8 cellular contexts compared by ENCODE assay signal in the genomic region with DNA sequence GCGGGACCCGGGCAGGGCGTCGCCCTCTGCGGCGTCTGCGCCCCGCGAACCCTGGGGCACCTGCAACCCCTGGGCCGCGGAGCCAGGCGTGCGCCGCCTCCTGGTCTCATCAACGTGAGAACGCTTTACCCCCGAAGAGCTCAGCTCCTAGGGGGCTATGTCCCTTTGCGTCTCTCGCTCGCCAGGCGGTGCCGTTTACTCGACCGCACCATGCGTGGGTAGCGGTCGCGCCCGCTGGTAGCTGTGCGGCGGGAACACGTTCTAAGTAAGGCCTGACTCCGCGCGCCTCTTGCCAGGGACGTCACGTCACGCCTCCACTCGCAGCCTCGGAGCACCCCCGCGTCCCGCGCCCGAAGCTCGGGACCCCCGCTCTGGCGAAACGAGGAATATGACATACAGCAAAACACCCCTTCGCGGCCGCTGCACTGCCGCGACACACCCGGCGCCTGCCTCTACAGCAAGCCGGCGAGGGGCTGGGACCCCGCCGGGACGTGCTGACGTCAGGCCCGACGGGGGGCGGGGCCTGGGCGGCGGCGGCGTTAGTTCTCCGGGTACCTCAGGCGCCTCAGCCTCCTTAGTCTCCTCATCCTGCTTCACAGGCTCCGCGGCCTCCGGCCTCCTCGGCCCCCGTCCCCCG. TPM values are rescaled to one million over a fixed set of nuclear protein-coding genes. Genes with fewer than 3 reads are reported as not detected.
DNase-seq lines count a peak whose midpoint lies in the region; ATAC-seq and TF ChIP-seq lines count a peak whose summit lies in the region.

A gene with protein sequence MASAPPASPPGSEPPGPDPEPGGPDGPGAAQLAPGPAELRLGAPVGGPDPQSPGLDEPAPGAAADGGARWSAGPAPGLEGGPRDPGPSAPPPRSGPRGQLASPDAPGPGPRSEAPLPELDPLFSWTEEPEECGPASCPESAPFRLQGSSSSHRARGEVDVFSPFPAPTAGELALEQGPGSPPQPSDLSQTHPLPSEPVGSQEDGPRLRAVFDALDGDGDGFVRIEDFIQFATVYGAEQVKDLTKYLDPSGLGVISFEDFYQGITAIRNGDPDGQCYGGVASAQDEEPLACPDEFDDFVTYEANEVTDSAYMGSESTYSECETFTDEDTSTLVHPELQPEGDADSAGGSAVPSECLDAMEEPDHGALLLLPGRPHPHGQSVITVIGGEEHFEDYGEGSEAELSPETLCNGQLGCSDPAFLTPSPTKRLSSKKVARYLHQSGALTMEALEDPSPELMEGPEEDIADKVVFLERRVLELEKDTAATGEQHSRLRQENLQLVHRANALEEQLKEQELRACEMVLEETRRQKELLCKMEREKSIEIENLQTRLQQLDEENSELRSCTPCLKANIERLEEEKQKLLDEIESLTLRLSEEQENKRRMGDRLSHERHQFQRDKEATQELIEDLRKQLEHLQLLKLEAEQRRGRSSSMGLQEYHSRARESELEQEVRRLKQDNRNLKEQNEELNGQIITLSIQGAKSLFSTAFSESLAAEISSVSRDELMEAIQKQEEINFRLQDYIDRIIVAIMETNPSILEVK (plus strand): TSS at position 568 of the 637 bp plus-strand sequence. CDS start 358 bp downstream, outside the sequence.

- H3K27me3 ChIP-seq in heart right ventricle (peaks cover 0 to 6% (median 0%) of the 10 kb centered on the region in 7 donors), prostate gland (replicated peaks; ENCODE audit: insufficient read depth) (no peaks in the 10 kb centered on the region)

- CTCF ChIA-PET in T-cell (lab: Charles Lee) = interaction anchor here in 1 of 2 donors (1.0 to 1.1 kb wide), 2 partner anchors 24 to 318 kb away, joined by 4 to 5 read pairs; partner anchors contain the start of gene DECR2

- 0 to 1% (median 0%) methylated on average over 74 to 75 of the region's 77 CpGs for WGBS in adipose tissue, 3 donors
- WGBS in heart right ventricle, 2 donors = 0% methylated on average over 73 to 77 of the region's 77 CpGs
- WGBS in prostate gland = under 1% methylated on average over 45 of the region's 77 CpGs

- H3K4me3 ChIP-seq in HFF-Myc (replicated peaks; ENCODE audit: low read depth, low read length) (peak within 1 kb of the TSS; percentile 65), heart right ventricle (peak within 1 kb of the TSS; percentile 52 to 82 (median 74)), prostate gland (peak within 1 kb of the TSS; percentile 54 to 62)

- peaks cover 4% of the 10 kb centered on the region for H3K36me3 Mint-ChIP-seq in T-cell

- H3K36me3 ChIP-seq in heart right ventricle (peaks cover 0 to under 1% (median 0%) of the 10 kb centered on the region in 9 donors), prostate gland (no peaks in the 10 kb centered on the region)

- peaks cover 35 to 39% (median 37%) of the 10 kb centered on the region in 3 donors for H3K4me1 Mint-ChIP-seq in T-cell

- H3K27me3 Mint-ChIP-seq in T-cell = peaks cover 0 to 4% of the 10 kb centered on the region in 2 donors

- H3K27ac Mint-ChIP-seq in T-cell = peak within 1 kb of the TSS; percentile 71 to 86

- ATAC-seq in T-cell (replicated peaks in 1 of 4) (peak; percentile 93 to 97 (median 94)), heart right ventricle (peak; percentile 86 to 93 (median 88))

- no peaks in the 10 kb centered on the region for H3K9me3 Mint-ChIP-seq in T-cell

- TF ChIP-seq CTCF in GM10266 (IDR thresholded peaks at IDR 0.05; ENCODE audit: control insufficient read depth, insufficient read depth, low read depth, missing control alignments) = peak; percentile 12
- TF ChIP-seq CTCF in HFF-Myc (IDR thresholded peaks at IDR 0.05; ENCODE audit: low read depth, low read length, missing control alignments) = peak; percentile 8
- peak in 5 of 9 donors; percentile 18 to 52 (median 48) for TF ChIP-seq CTCF in heart right ventricle (IDR thresholded peaks at IDR 0.05)
- TF ChIP-seq CTCF in prostate gland (IDR thresholded peaks at IDR 0.05) = peak in 3 of 4 experiments; percentile 21 to 31 (median 31)

- H3K27ac ChIP-seq in adipose tissue (ENCODE audit: low read depth, low read length) (peak within 1 kb of the TSS; percentile 85), heart right ventricle (peak within 1 kb of the TSS; percentile 66 to 99 (median 94)), prostate gland (peak within 1 kb of the TSS; percentile 90 to 96)

- POLR2A ChIA-PET in T-cell (lab: Charles Lee) = interaction anchor here in 1 of 2 donors (0.5 kb wide), 1 partner anchor 288 kb away, joined by 3 read pairs; no protein-coding TSS in a partner anchor

- peak; percentile 99 for DNase-seq in GM10266 (ENCODE audit: extremely low spot score)
- no peak for DNase-seq in HFF-Myc (ENCODE audit: extremely low read depth, low read depth)
- DNase-seq in NCI-H1092 (lab: John Stamatoyannopoulos, UW) = peak; percentile 82
- peak; percentile 64 to 90 (median 77) for DNase-seq in T-cell
- peak; percentile 82 to 87 for DNase-seq in heart right ventricle
- DNase-seq in prostate gland (ENCODE audit: low spot score) = peak; percentile 78
- peak; percentile 82 for DNase-seq in ureter (ENCODE audit: low spot score)

- intact Hi-C loops in heart right ventricle (cut with DNase I) = loop anchor here in 6 of 10 donors (2.0 to 10.0 kb wide), 6 partner anchors 22 to 160 kb away; partner anchors contain the start of genes CAPN15 (in 1 of the 6) and DECR2 (in 1 of the 6)
- intact Hi-C loops in prostate gland (cut with DNase I) = loop anchor here (2.0 kb wide), 1 partner anchor 102 kb away; the partner anchor contains the start of gene CAPN15

- H3K9me3 ChIP-seq in heart right ventricle = no peaks in the 10 kb centered on the region
- H3K9me3 ChIP-seq in prostate gland = no peaks in the 10 kb centered on the region

- TF ChIP-seq POLR2A in prostate gland (IDR thresholded peaks at IDR 0.05) = peak; percentile 60

- peak within 1 kb of the TSS; percentile 84 to 88 (median 84) for H3K4me3 Mint-ChIP-seq in T-cell

- H3K4me1 ChIP-seq in heart right ventricle (peaks cover 0 to 54% (median 37%) of the 10 kb centered on the region in 9 donors), prostate gland (replicated peaks) (peaks cover 7% of the 10 kb centered on the region)

RNA-seq across cellular contexts. Expression of the gene that starts here (rescaled TPM):
- total RNA-seq in T-cell (10 to 100 TPM; 36.9 to 49.0 (median 44.1) TPM), heart right ventricle (10 to 100 TPM; 16.6 to 40.3 (median 30.4) TPM), prostate gland (10 to 100 TPM; 33.2 to 93.2 TPM), ureter (42.0 TPM)
- polyA plus RNA-seq in adipose tissue (10 to 100 TPM; 20.7 to 27.3 (median 21.9) TPM), heart right ventricle (10 to 100 TPM; 22.7 to 28.5 TPM)
